28 cellular contexts compared by ENCODE assay signal in genomic region chr2:68588589-68588988, GRCh38. TPM values are rescaled to one million over a fixed set of nuclear protein-coding genes. Genes with fewer than 3 reads are reported as not detected.
"Had no signal": no experiment of that assay in that cellular context is flagged by ENCODE, and none has a peak within 500 bp of the region (broad histone marks: within the 10 kb centered on the region; RNA-seq: fewer than 3 reads in every experiment).

No MANE protein-coding gene starts in this region.

- H3K27ac Mint-ChIP-seq: activated CD4-positive, alpha-beta T cell treated with anti-CD3 and anti-CD28 coated beads for 36 hours; activated CD8-positive, alpha-beta memory T cell treated with anti-CD3 and anti-CD28 coated beads, Interleukin-2, amount 10 ng/mL, durations not matched to agents 7 days and 5 days; activated CD8-positive, alpha-beta T cell treated with anti-CD3 and anti-CD28 coated beads, Interleukin-2, amount 10 ng/mL, durations not matched to agents 7 days and 5 days; activated naive CD4-positive, alpha-beta T cell treated with anti-CD3 and anti-CD28 coated beads, Interleukin-2, amount 50 U/mL, for 24 hours; activated naive CD8-positive, alpha-beta T cell treated with anti-CD3 and anti-CD28 coated beads, Interleukin-2, amount 50 U/mL, for 24 hours; activated T-helper 2 cell treated with anti-CD3 and anti-CD28 coated beads, Interferon-gamma antibody, Interleukin-2, Interleukin-4, amounts not matched to agents 10 μg/mL and 5 μg/mL and 100 μg/mL, durations not matched to agents 14 hours and 24 hours and 36 hours; immature natural killer cell; natural killer cell; T-helper 2 cell treated with Interferon-gamma antibody and Interleukin-4, amounts not matched to agents 5 μg/mL and 100 μg/mL, for 36 hours had no signal

- H3K4me1 Mint-ChIP-seq: activated CD4-positive, alpha-beta T cell treated with anti-CD3 and anti-CD28 coated beads for 36 hours; activated CD8-positive, alpha-beta memory T cell treated with anti-CD3 and anti-CD28 coated beads, Interleukin-2, amount 10 ng/mL, durations not matched to agents 7 days and 5 days; activated naive CD4-positive, alpha-beta T cell treated with anti-CD3 and anti-CD28 coated beads, Interleukin-2, amount 50 U/mL, for 24 hours; central memory CD8-positive, alpha-beta T cell; immature natural killer cell; natural killer cell had no signal

- H3K9me3 ChIP-seq: breast epithelium, gastroesophageal sphincter, lower lobe of right lung, right lobe of liver, tibial nerve had no signal

- H3K36me3 Mint-ChIP-seq: activated CD8-positive, alpha-beta memory T cell treated with anti-CD3 and anti-CD28 coated beads, Interleukin-2, amount 10 ng/mL, durations not matched to agents 7 days and 5 days; natural killer cell had no signal

- H3K27me3 ChIP-seq: breast epithelium, gastroesophageal sphincter, right lobe of liver, tibial nerve had no signal

- H3K27ac ChIP-seq: breast epithelium, gastroesophageal sphincter, lower lobe of right lung, right lobe of liver, tibial nerve had no signal

- H3K27me3 Mint-ChIP-seq: activated CD4-positive, alpha-beta T cell treated with anti-CD3 and anti-CD28 coated beads for 36 hours; activated CD8-positive, alpha-beta memory T cell treated with anti-CD3 and anti-CD28 coated beads, Interleukin-2, amount 10 ng/mL, durations not matched to agents 7 days and 5 days; activated naive CD4-positive, alpha-beta T cell treated with anti-CD3 and anti-CD28 coated beads, Interleukin-2, amount 50 U/mL, for 24 hours; activated naive CD8-positive, alpha-beta T cell treated with anti-CD3 and anti-CD28 coated beads, Interleukin-2, amount 50 U/mL, for 24 hours; central memory CD8-positive, alpha-beta T cell had no signal

- H3K4me3 Mint-ChIP-seq: activated CD4-positive, alpha-beta T cell treated with anti-CD3 and anti-CD28 coated beads for 36 hours; activated CD8-positive, alpha-beta memory T cell treated with anti-CD3 and anti-CD28 coated beads, Interleukin-2, amount 10 ng/mL, durations not matched to agents 7 days and 5 days; activated CD8-positive, alpha-beta T cell treated with anti-CD3 and anti-CD28 coated beads, Interleukin-2, amount 10 ng/mL, durations not matched to agents 7 days and 5 days; activated naive CD4-positive, alpha-beta T cell treated with anti-CD3 and anti-CD28 coated beads, Interleukin-2, amount 50 U/mL, for 24 hours; activated naive CD8-positive, alpha-beta T cell treated with anti-CD3 and anti-CD28 coated beads, Interleukin-2, amount 50 U/mL, for 24 hours; central memory CD8-positive, alpha-beta T cell; immature natural killer cell; natural killer cell; T-helper 2 cell treated with Interferon-gamma antibody and Interleukin-4, amounts not matched to agents 5 μg/mL and 100 μg/mL, for 36 hours had no signal

- H3K4me3 ChIP-seq: breast epithelium, gastroesophageal sphincter, lower lobe of right lung, right lobe of liver, tibial nerve had no signal

- DNase-seq: activated CD4-positive, alpha-beta T cell treated with anti-CD3 and anti-CD28 coated beads for 36 hours; activated CD4-positive, CD25-positive, alpha-beta regulatory T cell; activated CD8-positive, alpha-beta memory T cell treated with anti-CD3 and anti-CD28 coated beads, Interleukin-2, amount 10 ng/mL, durations not matched to agents 7 days and 5 days; activated CD8-positive, alpha-beta T cell treated with anti-CD3 and anti-CD28 coated beads, Interleukin-2, amount 10 ng/mL, durations not matched to agents 7 days and 5 days; activated naive CD8-positive, alpha-beta T cell treated with anti-CD3 and anti-CD28 coated beads, Interleukin-2, amount 50 U/mL, for 24 hours; activated T-cell treated with anti-CD3 and anti-CD28 coated beads, Interleukin-2, amount 50 U/mL, for 48 hours; amygdala; effector CD8-positive, alpha-beta T cell; head of caudate nucleus; hypothalamus; immature natural killer cell; kidney; lower lobe of right lung; mesendoderm; natural killer cell; right lobe of liver; stimulated activated CD4-positive, alpha-beta T cell treated with anti-CD3 and anti-CD28 coated beads, Interleukin-2, amount 100 ng/mL, for 48 hours; stimulated activated naive CD4-positive, alpha-beta T cell treated with Interleukin-2 at 50 U/mL for 16 hours had no signal

- H3K4me1 ChIP-seq: breast epithelium, gastroesophageal sphincter, lower lobe of right lung, tibial nerve had no signal

- FAIRE-seq: endometrium, kidney had no signal

- H3K36me3 ChIP-seq: breast epithelium, lower lobe of right lung, right lobe of liver had no signal

- ATAC-seq: activated CD4-positive, alpha-beta T cell treated with anti-CD3 and anti-CD28 coated beads for 36 hours; activated CD8-positive, alpha-beta memory T cell treated with anti-CD3 and anti-CD28 coated beads, Interleukin-2, amount 10 ng/mL, durations not matched to agents 7 days and 5 days; activated CD8-positive, alpha-beta T cell treated with anti-CD3 and anti-CD28 coated beads, Interleukin-2, amount 10 ng/mL, durations not matched to agents 7 days and 5 days; activated naive CD8-positive, alpha-beta T cell treated with anti-CD3 and anti-CD28 coated beads, Interleukin-2, amount 50 U/mL, for 24 hours; gastroesophageal sphincter; lower lobe of right lung; natural killer cell had no signal

RNA-seq across cellular contexts. Expression of gene PROKR1, which starts 54.8 kb away (rescaled TPM):
- total RNA-seq: activated CD4-positive, alpha-beta T cell treated with anti-CD3 and anti-CD28 coated beads for 36 hours; activated CD8-positive, alpha-beta memory T cell treated with anti-CD3 and anti-CD28 coated beads, Interleukin-2, amount 10 ng/mL, durations not matched to agents 7 days and 5 days; activated CD8-positive, alpha-beta T cell treated with anti-CD3 and anti-CD28 coated beads, Interleukin-2, amount 10 ng/mL, durations not matched to agents 7 days and 5 days; activated T-helper 2 cell treated with anti-CD3 and anti-CD28 coated beads, Interferon-gamma antibody, Interleukin-2, Interleukin-4, amounts not matched to agents 10 μg/mL and 5 μg/mL and 100 μg/mL, durations not matched to agents 14 hours and 24 hours and 36 hours; kidney; lower lobe of right lung; natural killer cell; osteoblast; right lobe of liver; ureter had no signal
- polyA plus RNA-seq: immature natural killer cell had no signal
